ENCODE assay signal across 30 cellular contexts in the genomic region with DNA sequence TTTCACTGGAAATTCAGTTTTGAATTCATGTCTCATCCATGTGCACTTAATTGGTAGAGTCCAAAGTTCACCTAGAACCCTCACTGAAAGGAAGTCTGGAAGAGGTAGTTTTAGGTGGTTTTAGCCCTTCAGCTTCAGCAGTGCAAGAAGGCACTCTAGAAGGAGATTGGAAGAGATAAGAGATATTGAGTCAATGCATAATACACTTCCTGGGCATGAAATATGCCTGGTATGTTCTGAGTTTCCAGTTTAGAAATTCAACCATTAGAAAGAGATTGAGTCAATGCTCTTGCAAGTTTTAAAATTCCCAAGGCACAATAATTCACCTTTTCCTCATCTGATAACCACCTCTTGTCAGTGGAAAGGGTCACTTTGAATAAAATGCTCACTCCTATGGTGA.
DNase-seq lines count a peak whose midpoint lies in the region; ATAC-seq and TF ChIP-seq lines count a peak whose summit lies in the region.
"Had no signal": no experiment of that assay in that cellular context is flagged by ENCODE, and none has a peak within 500 bp of the region (broad histone marks: within the 10 kb centered on the region; RNA-seq: fewer than 3 reads in every experiment).

No MANE protein-coding gene starts in this region.

- no peak overlapping the region for H2AFZ ChIP-seq in IMR-90 (replicated peaks; ENCODE audit: low read length, poor library complexity)

- ATAC-seq in IMR-90 (ENCODE audit: low read depth) (peak; percentile 69), GM18870 (IDR thresholded peaks at IDR 0.05; ENCODE audit: unreplicated experiment) (no peak)
- ATAC-seq in stimulated activated effector memory CD8-positive, alpha-beta T cell treated with anti-CD3 and anti-CD28 coated beads, Interleukin-12 subunit alpha, Interleukin-12 subunit beta, amount 100 ng/mL, for 72 hours = no peak
- ATAC-seq: naive thymus-derived CD4-positive, alpha-beta T cell; stimulated activated memory B cell treated with anti-CD40 and anti-IgM and Interleukin-4, amounts not matched to agents 10 μg/mL and 1 μg/mL and 100 μg/mL, for 72 hours; T-cell had no signal

- H3K9me3 ChIP-seq in IMR-90 (ENCODE audit: control insufficient read depth, insufficient read depth, low read length) (no peaks in the 10 kb centered on the region), Caco-2 (no peaks in the 10 kb centered on the region)
- H3K9me3 ChIP-seq: HAP-1 had no signal

- no peak overlapping the region for H2BK5ac ChIP-seq in IMR-90 (ENCODE audit: low read depth, low read length, poor library complexity, severe bottlenecking)

- intact Hi-C loops in IMR-90 (cut with micrococcal nuclease) = no loop called here
- intact Hi-C loops in Caco-2 (cut with micrococcal nuclease; ENCODE audit: unreplicated experiment) = no loop called here

- dilution Hi-C loops in IMR-90 (cut with HindIII; ENCODE audit: low sequenced_read_pairs, unreplicated experiment) = no loop called here

- no peak overlapping the region for H4K8ac ChIP-seq in IMR-90 (ENCODE audit: low read depth in 2 of 2, low read length in 2 of 2)

- 0 out of 2 replicates have a peak overlapping the region, but pooled peaks have one; percentile 37 for H3K14ac ChIP-seq in IMR-90 (replicated peaks; ENCODE audit: low read depth, low read length)

- H3K27ac Mint-ChIP-seq in Caco-2 (ENCODE audit: unreplicated experiment) = no peak overlapping the region
- H3K27ac Mint-ChIP-seq in stimulated activated effector memory CD8-positive, alpha-beta T cell treated with anti-CD3 and anti-CD28 coated beads, Interleukin-12 subunit alpha, Interleukin-12 subunit beta, amount 100 ng/mL, for 72 hours = no peak overlapping the region
- H3K27ac Mint-ChIP-seq: activated B cell treated with CpG ODN at 0.5 μM for 24 hours; activated CD4-positive, alpha-beta T cell treated with anti-CD3 and anti-CD28 coated beads, Interleukin-2, amount 10 ng/mL, durations not matched to agents 7 days and 5 days; activated naive CD8-positive, alpha-beta T cell treated with anti-CD3 and anti-CD28 coated beads for 36 hours; brain; naive thymus-derived CD4-positive, alpha-beta T cell; stimulated activated memory B cell treated with anti-CD40 and anti-IgM and Interleukin-4, amounts not matched to agents 10 μg/mL and 1 μg/mL and 100 μg/mL, for 72 hours; T-cell had no signal

- no peak overlapping the region for H3K4me2 ChIP-seq in IMR-90 (ENCODE audit: low read depth, low read length)
- H3K4me2 ChIP-seq: BLaER1 treated with 17β-estradiol and CSF1 and Interleukin-3, amounts not matched to agents 10 nM and 100 nM; KMS-11 had no signal

- peaks cover 6% of the 10 kb centered on the region for H3K4me1 ChIP-seq in IMR-90 (ENCODE audit: control insufficient read depth, insufficient read depth, low read length)
- H3K4me1 ChIP-seq in Caco-2 = no peaks in the 10 kb centered on the region
- H3K4me1 ChIP-seq: BLaER1 treated with 17β-estradiol and CSF1 and Interleukin-3, amounts not matched to agents 10 nM and 100 nM; HAP-1; SJSA1 had no signal

- BruUV-seq in IMR-90 (replicated peaks; lab: Mats Ljungman, UMichigan) (no TSS peak), Caco-2 (replicated peaks; lab: Mats Ljungman, UMichigan) (no TSS peak)

- no peak overlapping the region for H2BK120ac ChIP-seq in IMR-90 (ENCODE audit: low read depth, low read length)

- no peaks in the 10 kb centered on the region for H4K20me1 ChIP-seq in IMR-90 (ENCODE audit: insufficient read depth, low read length)
- H4K20me1 ChIP-seq: BLaER1 treated with 17β-estradiol and CSF1 and Interleukin-3, amounts not matched to agents 10 nM and 100 nM had no signal

- H2AK5ac ChIP-seq in IMR-90 (ENCODE audit: low read depth, low read length) = no peak overlapping the region

- no peak overlapping the region for H4K5ac ChIP-seq in IMR-90 (ENCODE audit: low read depth, low read length)

- TF ChIP-seq CTCF in IMR-90 (conservative IDR thresholded peaks at IDR 0.05; ENCODE audit: low read depth, low read length) = no peak
- no peak for TF ChIP-seq CTCF in Caco-2 (IDR thresholded peaks at IDR 0.05; ENCODE audit: insufficient read depth in 1 of 2, low read depth in 1 of 2, low read length in 1 of 2, severe bottlenecking in 1 of 2, unreplicated experiment in 1 of 2)

- no peak overlapping the region for H4K91ac ChIP-seq in IMR-90 (ENCODE audit: insufficient read depth, low read depth, low read length)

- no peaks in the 10 kb centered on the region for H3K36me3 Mint-ChIP-seq in Caco-2 (ENCODE audit: insufficient read depth, unreplicated experiment)
- no peaks in the 10 kb centered on the region for H3K36me3 Mint-ChIP-seq in stimulated activated effector memory CD8-positive, alpha-beta T cell treated with anti-CD3 and anti-CD28 coated beads, Interleukin-12 subunit alpha, Interleukin-12 subunit beta, amount 100 ng/mL, for 72 hours
- H3K36me3 Mint-ChIP-seq: activated naive CD8-positive, alpha-beta T cell treated with anti-CD3 and anti-CD28 coated beads for 36 hours; brain; naive thymus-derived CD4-positive, alpha-beta T cell; stimulated activated memory B cell treated with anti-CD40 and anti-IgM and Interleukin-4, amounts not matched to agents 10 μg/mL and 1 μg/mL and 100 μg/mL, for 72 hours; T-cell had no signal

- TF ChIP-seq POLR2A in IMR-90 (IDR thresholded peaks at IDR 0.05; ENCODE audit: low read depth, low read length) = no peak

- in situ Hi-C loops in IMR-90 (cut with MboI; ENCODE audit: low sequenced_read_pairs) = no loop called here

- CTCF ChIA-PET in IMR-90 (lab: Yijun Ruan, JAX) (no interaction called here), Caco-2 (lab: Charles Lee) (no interaction called here)

- H3K9me3 Mint-ChIP-seq in Caco-2 (ENCODE audit: unreplicated experiment) = no peaks in the 10 kb centered on the region
- H3K9me3 Mint-ChIP-seq in stimulated activated effector memory CD8-positive, alpha-beta T cell treated with anti-CD3 and anti-CD28 coated beads, Interleukin-12 subunit alpha, Interleukin-12 subunit beta, amount 100 ng/mL, for 72 hours = peaks cover 11% of the 10 kb centered on the region
- H3K9me3 Mint-ChIP-seq: activated B cell treated with CpG ODN at 0.5 μM for 24 hours; activated CD4-positive, alpha-beta T cell treated with anti-CD3 and anti-CD28 coated beads, Interleukin-2, amount 10 ng/mL, durations not matched to agents 7 days and 5 days; stimulated activated memory B cell treated with anti-CD40 and anti-IgM and Interleukin-4, amounts not matched to agents 10 μg/mL and 1 μg/mL and 100 μg/mL, for 72 hours had no signal

- H3K4me3 ChIP-seq in IMR-90 (ENCODE audit: insufficient read depth, low read depth, low read length) = no peak overlapping the region
- H3K4me3 ChIP-seq in Caco-2 (ENCODE audit: low read depth, low read length) = no peak overlapping the region
- H3K4me3 ChIP-seq: BLaER1 treated with 17β-estradiol and CSF1 and Interleukin-3, amounts not matched to agents 10 nM and 100 nM; HAP-1; SJSA1 had no signal

- H2AK9ac ChIP-seq in IMR-90 (replicated peaks; ENCODE audit: low read depth, low read length, poor library complexity) = no peak overlapping the region

- H3K4me3 Mint-ChIP-seq in Caco-2 (ENCODE audit: unreplicated experiment) = no peak overlapping the region
- H3K4me3 Mint-ChIP-seq in stimulated activated effector memory CD8-positive, alpha-beta T cell treated with anti-CD3 and anti-CD28 coated beads, Interleukin-12 subunit alpha, Interleukin-12 subunit beta, amount 100 ng/mL, for 72 hours = no peak overlapping the region
- H3K4me3 Mint-ChIP-seq: activated B cell treated with CpG ODN at 0.5 μM for 24 hours; activated CD4-positive, alpha-beta T cell treated with anti-CD3 and anti-CD28 coated beads, Interleukin-2, amount 10 ng/mL, durations not matched to agents 7 days and 5 days; activated naive CD8-positive, alpha-beta T cell treated with anti-CD3 and anti-CD28 coated beads for 36 hours; brain; naive thymus-derived CD4-positive, alpha-beta T cell; stimulated activated memory B cell treated with anti-CD40 and anti-IgM and Interleukin-4, amounts not matched to agents 10 μg/mL and 1 μg/mL and 100 μg/mL, for 72 hours; T-cell had no signal

- POLR2A ChIA-PET in IMR-90 (lab: Charles Lee; ENCODE audit: unreplicated experiment) (no interaction called here), Caco-2 (lab: Charles Lee) (no interaction called here)

- DNase-seq in IMR-90 (peak; percentile 35), amniotic epithelial cell (ENCODE audit: low read depth) (peak; percentile 66), fibroblast of peridontal ligament (ENCODE audit: extremely low read depth) (peak; percentile 2), non-pigmented ciliary epithelial cell (ENCODE audit: low read depth) (peak; percentile 15), activated T-cell treated with anti-CD3 and anti-CD28 coated beads for 4 hours (no peak), Caco-2 (no peak)
- DNase-seq in stimulated activated effector memory CD8-positive, alpha-beta T cell treated with anti-CD3 and anti-CD28 coated beads, Interleukin-12 subunit alpha, Interleukin-12 subunit beta, amount 100 ng/mL, for 72 hours (ENCODE audit: low spot score in 2 of 2) = no peak
- DNase-seq: activated B cell treated with CpG ODN at 0.5 μM for 24 hours; activated CD4-positive, alpha-beta T cell treated with anti-CD3 and anti-CD28 coated beads, Interleukin-2, amount 10 ng/mL, durations not matched to agents 7 days and 5 days; activated effector memory CD4-positive, alpha-beta T cell treated with anti-CD3 and anti-CD28 coated beads, Interleukin-2, amount 50 U/mL, for 16 hours; activated naive CD8-positive, alpha-beta T cell treated with anti-CD3 and anti-CD28 coated beads for 36 hours; activated T-cell treated with anti-CD3 and anti-CD28 coated beads, Interleukin-2, amount 50 U/mL, for 1 hour; DMS153; islet precursor cell; midbrain; MV-4-11; naive thymus-derived CD4-positive, alpha-beta T cell; NCI-H1436 treated with DMSO at 0.1 percent for 48 hours; NCI-H2107; NCI-H446 treated with DMSO at 0.1 percent for 48 hours; nucleus accumbens; stimulated activated CD4-positive, alpha-beta T cell treated with anti-CD3 and anti-CD28 coated beads, Interleukin-15, amount 100 ng/mL, for 24 hours; T-cell had no signal

- no peaks in the 10 kb centered on the region for H3K79me1 ChIP-seq in IMR-90 (ENCODE audit: low read depth in 1 of 2, low read length in 2 of 2)

- no peak overlapping the region for H3K23ac ChIP-seq in IMR-90 (ENCODE audit: low read depth, low read length)

- H2BK15ac ChIP-seq in IMR-90 (ENCODE audit: low read depth, low read length) = no peak overlapping the region

- no peaks in the 10 kb centered on the region for H3K27me3 Mint-ChIP-seq in Caco-2 (ENCODE audit: insufficient read depth, unreplicated experiment)
- H3K27me3 Mint-ChIP-seq: activated B cell treated with CpG ODN at 0.5 μM for 24 hours; activated CD4-positive, alpha-beta T cell treated with anti-CD3 and anti-CD28 coated beads, Interleukin-2, amount 10 ng/mL, durations not matched to agents 7 days and 5 days; activated naive CD8-positive, alpha-beta T cell treated with anti-CD3 and anti-CD28 coated beads for 36 hours; brain; naive thymus-derived CD4-positive, alpha-beta T cell; stimulated activated memory B cell treated with anti-CD40 and anti-IgM and Interleukin-4, amounts not matched to agents 10 μg/mL and 1 μg/mL and 100 μg/mL, for 72 hours; T-cell had no signal

- H3K4me1 Mint-ChIP-seq in Caco-2 (ENCODE audit: low read depth, unreplicated experiment) = no peaks in the 10 kb centered on the region
- H3K4me1 Mint-ChIP-seq in stimulated activated effector memory CD8-positive, alpha-beta T cell treated with anti-CD3 and anti-CD28 coated beads, Interleukin-12 subunit alpha, Interleukin-12 subunit beta, amount 100 ng/mL, for 72 hours = no peaks in the 10 kb centered on the region
- H3K4me1 Mint-ChIP-seq: activated B cell treated with CpG ODN at 0.5 μM for 24 hours; activated CD4-positive, alpha-beta T cell treated with anti-CD3 and anti-CD28 coated beads, Interleukin-2, amount 10 ng/mL, durations not matched to agents 7 days and 5 days; activated naive CD8-positive, alpha-beta T cell treated with anti-CD3 and anti-CD28 coated beads for 36 hours; brain; naive thymus-derived CD4-positive, alpha-beta T cell; stimulated activated memory B cell treated with anti-CD40 and anti-IgM and Interleukin-4, amounts not matched to agents 10 μg/mL and 1 μg/mL and 100 μg/mL, for 72 hours; T-cell had no signal

- H3K18ac ChIP-seq in IMR-90 (ENCODE audit: low read depth, low read length) = peak overlapping the region; percentile 52; the same call in 1 of the 2 replicates

- no peak overlapping the region for H3K27ac ChIP-seq in IMR-90 (ENCODE audit: insufficient read depth, low read length)
- H3K27ac ChIP-seq: BLaER1 treated with 17β-estradiol and CSF1 and Interleukin-3, amounts not matched to agents 10 nM and 100 nM; KMS-11; SJSA1 had no signal

- TF ChIP-seq RAD21 in IMR-90 (IDR thresholded peaks at IDR 0.05; ENCODE audit: low read length) = no peak

- H3K56ac ChIP-seq in IMR-90 (ENCODE audit: extremely low read depth, insufficient read depth, low read length) = no peak overlapping the region

- no peak overlapping the region for H3K9ac ChIP-seq in IMR-90 (ENCODE audit: low read depth, low read length)
- H3K9ac ChIP-seq: BLaER1 treated with 17β-estradiol and CSF1 and Interleukin-3, amounts not matched to agents 10 nM and 100 nM; KMS-11 had no signal

- no peaks in the 10 kb centered on the region for H3K27me3 ChIP-seq in IMR-90 (ENCODE audit: control insufficient read depth, insufficient read depth, low read length)
- no peaks in the 10 kb centered on the region for H3K27me3 ChIP-seq in Caco-2 (replicated peaks; ENCODE audit: control insufficient read depth, insufficient read depth, low read length)
- H3K27me3 ChIP-seq: BLaER1 treated with 17β-estradiol and CSF1 and Interleukin-3, amounts not matched to agents 10 nM and 100 nM; SJSA1 had no signal

- H3K36me3 ChIP-seq in IMR-90 (ENCODE audit: control insufficient read depth, insufficient read depth, low read length) (no peaks in the 10 kb centered on the region), Caco-2 (ENCODE audit: control insufficient read depth, insufficient read depth, low read length) (no peaks in the 10 kb centered on the region)
- H3K36me3 ChIP-seq: BLaER1 treated with 17β-estradiol and CSF1 and Interleukin-3, amounts not matched to agents 10 nM and 100 nM; HAP-1; SJSA1 had no signal

- H3K4ac ChIP-seq in IMR-90 (ENCODE audit: low read depth, low read length) = no peak overlapping the region

- no peaks in the 10 kb centered on the region for H3K9me1 ChIP-seq in IMR-90 (ENCODE audit: insufficient read depth, low read length)

- no peak overlapping the region; the same call in 1 of the 2 replicates for H2BK20ac ChIP-seq in IMR-90 (ENCODE audit: low read depth, low read length)

Comparison
In these comparisons a context has a peak if more than half of its experiments do, and no peak if none do; other contexts are left out.
1. DNase-seq: peak in IMR-90 (single experiment), amniotic epithelial cell (single experiment), fibroblast of peridontal ligament (single experiment) and non-pigmented ciliary epithelial cell (single experiment); none in activated T-cell treated with anti-CD3 and anti-CD28 coated beads for 4 hours (single experiment), Caco-2 (0 of 2) and stimulated activated effector memory CD8-positive, alpha-beta T cell treated with anti-CD3 and anti-CD28 coated beads, Interleukin-12 subunit alpha, Interleukin-12 subunit beta, amount 100 ng/mL, for 72 hours (0 of 2).